In genomic region chr2:26018184-26018716, GRCh38 we compare ENCODE assay signal across 1 cellular context.
TF ChIP-seq lines count a peak whose summit lies in the region.

No MANE protein-coding gene starts in this region.

TF ChIP-seq in A549, 52 proteins besides CTCF, POLR2A, EP300 and RAD21 (continued from another document):
- no peak for TF ChIP-seq HMGXB4 (CRISPR knock-in tag; IDR thresholded peaks at IDR 0.05; ENCODE audit: borderline replicate concordance)
- TF ChIP-seq NR3C1 (IDR thresholded peaks at IDR 0.05), result no peak
- TF ChIP-seq RFX5 (IDR thresholded peaks at IDR 0.05), result no peak
- no peak for TF ChIP-seq EHF (CRISPR knock-in tag; IDR thresholded peaks at IDR 0.05)
- peak; percentile 98 for TF ChIP-seq MAFK (IDR thresholded peaks at IDR 0.05; ENCODE audit: partially characterized antibody)
- no peak for TF ChIP-seq RCOR1 (IDR thresholded peaks at IDR 0.05; ENCODE audit: low read depth, low read length)
- TF ChIP-seq NPAS2 (CRISPR knock-in tag; IDR thresholded peaks at IDR 0.05; ENCODE audit: borderline replicate concordance), result no peak
- TF ChIP-seq MAX (IDR thresholded peaks at IDR 0.05), result peak; percentile 74
- TF ChIP-seq HOXB5 (CRISPR knock-in tag; IDR thresholded peaks at IDR 0.05), result no peak
- 0 out of 2 replicates have a peak, but pooled peaks have one; percentile 37 for TF ChIP-seq NFE2L2 (conservative IDR thresholded peaks at IDR 0.05; ENCODE audit: low read length)
- peak; percentile 88; the same call in 1 of the 2 replicates for TF ChIP-seq GATA3 (IDR thresholded peaks at IDR 0.05; ENCODE audit: borderline replicate concordance)
- 0 out of 2 replicates have a peak, but pooled peaks have one; percentile 18 for TF ChIP-seq FOXS1 (CRISPR knock-in tag; IDR thresholded peaks at IDR 0.05)
- no peak for TF ChIP-seq HDAC2 (IDR thresholded peaks at IDR 0.05)
- no peak for TF ChIP-seq SREBF2 (IDR thresholded peaks at IDR 0.05)
- TF ChIP-seq JUN (IDR thresholded peaks at IDR 0.05), result peak in 1 of 2 experiments; percentile 86; a peak in 3 of 5 replicates
- TF ChIP-seq PHF8 (IDR thresholded peaks at IDR 0.05; ENCODE audit: borderline replicate concordance, low read depth), result no peak
- no peak for TF ChIP-seq TP53 (CRISPR knock-in tag; IDR thresholded peaks at IDR 0.05)
- TF ChIP-seq ESRRA (IDR thresholded peaks at IDR 0.05; ENCODE audit: borderline replicate concordance, low read length), result no peak
- TF ChIP-seq RNF2 (IDR thresholded peaks at IDR 0.05; ENCODE audit: borderline replicate concordance, low read depth), result no peak
- peak; percentile 87 for TF ChIP-seq PBX3 (IDR thresholded peaks at IDR 0.05)
- no peak for TF ChIP-seq KDM5A (IDR thresholded peaks at IDR 0.05)
- TF ChIP-seq HES2 (IDR thresholded peaks at IDR 0.05), result no peak
- no peak for TF ChIP-seq MYC (IDR thresholded peaks at IDR 0.05; ENCODE audit: borderline replicate concordance, low read length)
- peak; percentile 33; the same call in 1 of the 3 replicates for TF ChIP-seq SMC3 (IDR thresholded peaks at IDR 0.05)
- no peak for TF ChIP-seq HEYL (CRISPR knock-in tag; IDR thresholded peaks at IDR 0.05)
- no peak for TF ChIP-seq BHLHE40 (IDR thresholded peaks at IDR 0.05; ENCODE audit: low read depth, low read length)
- no peak for TF ChIP-seq BCL3 (IDR thresholded peaks at IDR 0.05)
- no peak for TF ChIP-seq ZFP36 (IDR thresholded peaks at IDR 0.05; ENCODE audit: borderline replicate concordance, partially characterized antibody)
- TF ChIP-seq, protein P1, sequence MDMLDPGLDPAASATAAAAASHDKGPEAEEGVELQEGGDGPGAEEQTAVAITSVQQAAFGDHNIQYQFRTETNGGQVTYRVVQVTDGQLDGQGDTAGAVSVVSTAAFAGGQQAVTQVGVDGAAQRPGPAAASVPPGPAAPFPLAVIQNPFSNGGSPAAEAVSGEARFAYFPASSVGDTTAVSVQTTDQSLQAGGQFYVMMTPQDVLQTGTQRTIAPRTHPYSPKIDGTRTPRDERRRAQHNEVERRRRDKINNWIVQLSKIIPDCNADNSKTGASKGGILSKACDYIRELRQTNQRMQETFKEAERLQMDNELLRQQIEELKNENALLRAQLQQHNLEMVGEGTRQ (IDR thresholded peaks at IDR 0.05), result peak; percentile 84
- TF ChIP-seq CBX8 (IDR thresholded peaks at IDR 0.05), result no peak
- TF ChIP-seq KDM1A (IDR thresholded peaks at IDR 0.05; ENCODE audit: low read depth), result no peak
- no peak for TF ChIP-seq HOXB13 (CRISPR knock-in tag; IDR thresholded peaks at IDR 0.05; ENCODE audit: low read depth)
- TF ChIP-seq POLR2AphosphoS2 (conservative IDR thresholded peaks at IDR 0.05; ENCODE audit: low read length), result no peak
- no peak for TF ChIP-seq ZSCAN20 (CRISPR knock-in tag; IDR thresholded peaks at IDR 0.05)
- TF ChIP-seq HOXA7 (CRISPR knock-in tag; IDR thresholded peaks at IDR 0.05), result no peak
- peak; percentile 80 for TF ChIP-seq JUNB (IDR thresholded peaks at IDR 0.05)
